Comparison of ENCODE assay signal across 26 cellular contexts in the genomic region with DNA sequence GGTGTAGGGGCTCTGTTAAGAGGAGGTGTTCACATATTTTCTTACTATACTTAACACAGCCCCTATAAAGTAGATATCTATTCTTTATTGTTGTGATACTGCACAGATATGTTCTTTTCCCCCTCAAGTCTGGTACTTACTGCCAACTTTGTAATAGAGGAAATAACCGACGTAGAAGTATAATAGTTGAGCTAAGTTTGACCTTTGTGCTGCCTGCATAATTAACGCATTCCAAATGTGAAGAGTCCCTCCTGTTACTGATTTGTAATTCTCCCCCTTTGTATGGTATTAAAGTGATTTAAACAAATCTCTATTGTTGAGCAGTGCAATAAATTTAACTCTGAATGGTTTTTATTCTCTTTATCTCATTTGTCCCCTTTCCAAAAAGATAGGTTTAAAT. TPM values are rescaled to one million over a fixed set of nuclear protein-coding genes. Genes with fewer than 3 reads are reported as not detected.
DNase-seq lines count a peak whose midpoint lies in the region; ATAC-seq and TF ChIP-seq lines count a peak whose summit lies in the region.
"Had no signal": no experiment of that assay in that cellular context is flagged by ENCODE, and none has a peak within 500 bp of the region (broad histone marks: within the 10 kb centered on the region; RNA-seq: fewer than 3 reads in every experiment).

No MANE protein-coding gene starts in this region.

- H3K9me3 ChIP-seq in colonic mucosa (no peaks in the 10 kb centered on the region), right lobe of liver (no peaks in the 10 kb centered on the region), WERI-Rb-1 (ENCODE audit: severe bottlenecking) (no peaks in the 10 kb centered on the region)
- H3K9me3 ChIP-seq: HAP-1, SJCRH30 had no signal

- H3K4me1 ChIP-seq in colonic mucosa (no peaks in the 10 kb centered on the region), right lobe of liver (peaks cover 0 to 61% (median 24%) of the 10 kb centered on the region in 4 donors)
- H3K4me1 ChIP-seq: SJCRH30 had no signal

- H3K27ac ChIP-seq in colonic mucosa: peak overlapping the region; percentile 64
- H3K27ac ChIP-seq in right lobe of liver: peak overlapping the region in 2 of 3 donors; percentile 4 to 80
- H3K27ac ChIP-seq in WERI-Rb-1: no peak overlapping the region
- H3K27ac ChIP-seq: BLaER1 treated with 17β-estradiol and CSF1 and Interleukin-3, amounts not matched to agents 10 nM and 100 nM; PC-9; SJCRH30 had no signal

- DNase-seq in stimulated activated naive CD8-positive, alpha-beta T cell treated with anti-CD3 and anti-CD28 coated beads, Interleukin-15, amount 100 ng/mL, for 72 hours: no peak
- DNase-seq in colonic mucosa (no peak), right lobe of liver (no peak), islet precursor cell (no peak), WERI-Rb-1 (no peak), GM03348 (ENCODE audit: low spot score) (no peak)
- no peak for DNase-seq in activated CD4-positive, CD25-positive, alpha-beta regulatory T cell treated with anti-CD3 and anti-CD28 coated beads, Interleukin-2, amount 50 U/mL, for 72 hours
- DNase-seq: AML-193; CD4-positive, alpha-beta T cell; COR-L47; DMS53; GOT3; IMR-90; KG1; MM.1S; NCI-H2029; NCI-H446; NCI-H524 treated with DMSO at 0.1 percent for 48 hours; NCI-H82; NK-92 treated with Interleukin-12 subunit alpha and Interleukin-12 subunit beta, amount 100 ng/mL, for 24 hours; PC-9; SJCRH30 had no signal

- no peaks in the 10 kb centered on the region for H3K9me3 Mint-ChIP-seq in stimulated activated naive CD8-positive, alpha-beta T cell treated with anti-CD3 and anti-CD28 coated beads, Interleukin-15, Interleukin-2, amounts not matched to agents 100 ng/mL and 50 ng/mL, for 24 hours
- no peaks in the 10 kb centered on the region for H3K9me3 Mint-ChIP-seq in stimulated activated naive CD8-positive, alpha-beta T cell treated with anti-CD3 and anti-CD28 coated beads, Interleukin-15, amount 100 ng/mL, for 72 hours
- H3K9me3 Mint-ChIP-seq: CD4-positive, alpha-beta T cell had no signal

- no peak overlapping the region for H3K9ac ChIP-seq in colonic mucosa (ENCODE audit: low read depth in 2 of 2, low read length in 2 of 2)
- H3K9ac ChIP-seq: BLaER1 treated with 17β-estradiol and CSF1 and Interleukin-3, amounts not matched to agents 10 nM and 100 nM had no signal

- H3K36me3 ChIP-seq in colonic mucosa: no peaks in the 10 kb centered on the region
- no peaks in the 10 kb centered on the region for H3K36me3 ChIP-seq in right lobe of liver
- peaks cover 2% of the 10 kb centered on the region; the same call in 1 of the 2 replicates for H3K36me3 ChIP-seq in WERI-Rb-1

- intact Hi-C loops in colonic mucosa (cut with DNase I): no loop called here
- intact Hi-C loops in right lobe of liver (cut with DNase I): no loop called here

- no peak for TF ChIP-seq CTCF in colonic mucosa (IDR thresholded peaks at IDR 0.05)
- TF ChIP-seq CTCF in right lobe of liver (IDR thresholded peaks at IDR 0.05): no peak
- no peak for TF ChIP-seq CTCF in WERI-Rb-1 (IDR thresholded peaks at IDR 0.05; ENCODE audit: low read depth, low read length)

- 9% methylated on average over 3 of the region's 3 CpGs for WGBS in right lobe of liver (ENCODE audit: insufficient coverage, low coverage, low lambda C conversion rate, missing lambda C conversion rate)

- no peaks in the 10 kb centered on the region for H3K27me3 Mint-ChIP-seq in stimulated activated naive CD8-positive, alpha-beta T cell treated with anti-CD3 and anti-CD28 coated beads, Interleukin-15, Interleukin-2, amounts not matched to agents 100 ng/mL and 50 ng/mL, for 24 hours
- H3K27me3 Mint-ChIP-seq in stimulated activated naive CD8-positive, alpha-beta T cell treated with anti-CD3 and anti-CD28 coated beads, Interleukin-15, amount 100 ng/mL, for 72 hours: no peaks in the 10 kb centered on the region
- H3K27me3 Mint-ChIP-seq: CD4-positive, alpha-beta T cell had no signal

- H3K4me1 Mint-ChIP-seq in stimulated activated naive CD8-positive, alpha-beta T cell treated with anti-CD3 and anti-CD28 coated beads, Interleukin-15, Interleukin-2, amounts not matched to agents 100 ng/mL and 50 ng/mL, for 24 hours (ENCODE audit: low read depth): peaks cover 31% of the 10 kb centered on the region
- peaks cover 11% of the 10 kb centered on the region for H3K4me1 Mint-ChIP-seq in stimulated activated naive CD8-positive, alpha-beta T cell treated with anti-CD3 and anti-CD28 coated beads, Interleukin-15, amount 100 ng/mL, for 72 hours

- no peak for ATAC-seq in stimulated activated naive CD8-positive, alpha-beta T cell treated with anti-CD3 and anti-CD28 coated beads, Interleukin-15, amount 100 ng/mL, for 72 hours
- peak in 2 of 4 donors; percentile 26 to 54 for ATAC-seq in right lobe of liver
- ATAC-seq: Right ventricle myocardium inferior had no signal

- peaks cover 23% of the 10 kb centered on the region for H3K36me3 Mint-ChIP-seq in stimulated activated naive CD8-positive, alpha-beta T cell treated with anti-CD3 and anti-CD28 coated beads, Interleukin-15, Interleukin-2, amounts not matched to agents 100 ng/mL and 50 ng/mL, for 24 hours (ENCODE audit: low read depth)

- H3K27ac Mint-ChIP-seq in stimulated activated naive CD8-positive, alpha-beta T cell treated with anti-CD3 and anti-CD28 coated beads, Interleukin-15, Interleukin-2, amounts not matched to agents 100 ng/mL and 50 ng/mL, for 24 hours: no peak overlapping the region
- H3K27ac Mint-ChIP-seq in stimulated activated naive CD8-positive, alpha-beta T cell treated with anti-CD3 and anti-CD28 coated beads, Interleukin-15, amount 100 ng/mL, for 72 hours: no peak overlapping the region
- H3K27ac Mint-ChIP-seq: CD4-positive, alpha-beta T cell had no signal

- peak overlapping the region; percentile 17 for H3K4me3 Mint-ChIP-seq in stimulated activated naive CD8-positive, alpha-beta T cell treated with anti-CD3 and anti-CD28 coated beads, Interleukin-15, Interleukin-2, amounts not matched to agents 100 ng/mL and 50 ng/mL, for 24 hours
- no peak overlapping the region for H3K4me3 Mint-ChIP-seq in stimulated activated naive CD8-positive, alpha-beta T cell treated with anti-CD3 and anti-CD28 coated beads, Interleukin-15, amount 100 ng/mL, for 72 hours
- H3K4me3 Mint-ChIP-seq: CD4-positive, alpha-beta T cell had no signal

- no peak for TF ChIP-seq POLR2A in right lobe of liver (IDR thresholded peaks at IDR 0.05)

- H3K27me3 ChIP-seq in colonic mucosa: no peaks in the 10 kb centered on the region
- H3K27me3 ChIP-seq in right lobe of liver: no peaks in the 10 kb centered on the region
- no peaks in the 10 kb centered on the region for H3K27me3 ChIP-seq in WERI-Rb-1 (ENCODE audit: insufficient read depth, low read depth, severe bottlenecking)
- H3K27me3 ChIP-seq: BLaER1 treated with 17β-estradiol and CSF1 and Interleukin-3, amounts not matched to agents 10 nM and 100 nM; SJCRH30 had no signal

- H3K4me3 ChIP-seq in colonic mucosa (no peak overlapping the region), right lobe of liver (no peak overlapping the region), WERI-Rb-1 (ENCODE audit: low read depth, low read length) (no peak overlapping the region)
- H3K4me3 ChIP-seq: BLaER1 treated with 17β-estradiol and CSF1 and Interleukin-3, amounts not matched to agents 10 nM and 100 nM; HAP-1; PC-9; SJCRH30 had no signal

RNA-seq across cellular contexts. Expression of a gene that starts 39.0 kb away (rescaled TPM):
- total RNA-seq in colonic mucosa (10 to 100 TPM; 43.8 to 68.9 TPM), right lobe of liver (10 to 100 TPM; 22.1 to 35.2 (median 31.5) TPM)
